In genomic region chr17:67111327-67111726, GRCh38 we compare ENCODE assay signal across 24 cellular contexts.
"Had no signal": no experiment of that assay in that cellular context is flagged by ENCODE, and none has a peak within 500 bp of the region (broad histone marks: within the 10 kb centered on the region; RNA-seq: fewer than 3 reads in every experiment).

No MANE protein-coding gene starts in this region.

- H3K27me3 Mint-ChIP-seq: memory B cell; naive thymus-derived CD4-positive, alpha-beta T cell; natural killer cell treated with Interleukin-12 subunit alpha and Interleukin-12 subunit beta and Interleukin-15 and Interleukin-18, amount 100 ng/mL, for 72 hours; progenitor cell of endocrine pancreas; stimulated activated naive B cell treated with anti-CD40 and anti-IgM and Interleukin-4, amounts not matched to agents 10 μg/mL and 1 μg/mL and 100 μg/mL, for 72 hours had no signal

- H3K4me3 Mint-ChIP-seq: memory B cell; naive thymus-derived CD4-positive, alpha-beta T cell; natural killer cell treated with Interleukin-12 subunit alpha and Interleukin-12 subunit beta and Interleukin-15 and Interleukin-18, amount 100 ng/mL, for 72 hours; stimulated activated naive B cell treated with anti-CD40 and anti-IgM and Interleukin-4, amounts not matched to agents 10 μg/mL and 1 μg/mL and 100 μg/mL, for 72 hours had no signal

- H3K4me2 ChIP-seq: hepatocyte had no signal

- ATAC-seq: naive thymus-derived CD4-positive, alpha-beta T cell; natural killer cell treated with Interleukin-12 subunit alpha and Interleukin-12 subunit beta and Interleukin-15 and Interleukin-18, amount 100 ng/mL, for 72 hours; stimulated activated naive B cell treated with anti-CD40 and anti-IgM and Interleukin-4, amounts not matched to agents 10 μg/mL and 1 μg/mL and 100 μg/mL, for 72 hours; stimulated activated naive CD8-positive, alpha-beta T cell treated with anti-CD3 and anti-CD28 coated beads, Interleukin-15, Interleukin-2, amounts not matched to agents 100 U/mL and 50 U/mL, for 24 hours had no signal

- H2AFZ ChIP-seq: hepatocyte had no signal

- H3K27ac ChIP-seq: hepatocyte, left ventricle myocardium inferior, ovary, right atrium auricular region, right lobe of liver, skin epidermis, stomach, testis, thyroid gland, transverse colon, upper lobe of left lung had no signal

- H3K4me3 ChIP-seq: hepatocyte, left ventricle myocardium inferior, lung, ovary, right atrium auricular region, right lobe of liver, skin epidermis, stomach, testis, thyroid gland, transverse colon, upper lobe of left lung had no signal

- H3K27me3 ChIP-seq: hepatocyte, ovary, right atrium auricular region, right lobe of liver, stomach, testis, thyroid gland, transverse colon, upper lobe of left lung had no signal

- H3K27ac Mint-ChIP-seq: natural killer cell treated with Interleukin-12 subunit alpha and Interleukin-12 subunit beta and Interleukin-15 and Interleukin-18, amount 100 ng/mL, for 72 hours; progenitor cell of endocrine pancreas; stimulated activated naive B cell treated with anti-CD40 and anti-IgM and Interleukin-4, amounts not matched to agents 10 μg/mL and 1 μg/mL and 100 μg/mL, for 72 hours had no signal

- H3K4me1 ChIP-seq: right lobe of liver, stomach, testis, transverse colon had no signal

- H3K4me1 Mint-ChIP-seq: memory B cell; stimulated activated naive B cell treated with anti-CD40 and anti-IgM and Interleukin-4, amounts not matched to agents 10 μg/mL and 1 μg/mL and 100 μg/mL, for 72 hours had no signal

- DNase-seq: islet precursor cell; left ventricle myocardium inferior; naive thymus-derived CD4-positive, alpha-beta T cell; ovary; right lobe of liver; stimulated activated CD4-positive, alpha-beta T cell treated with anti-CD3 and anti-CD28 coated beads, Interleukin-12 subunit alpha, Interleukin-12 subunit beta, amount 100 ng/mL, for 4 hours; stimulated activated CD4-positive, alpha-beta T cell treated with anti-CD3 and anti-CD28 coated beads, Interleukin-15, amount 100 ng/mL, for 24 hours; stimulated activated CD4-positive, alpha-beta T cell treated with anti-CD3 and anti-CD28 coated beads, Interleukin-2, amount 100 ng/mL, for 24 hours; stimulated activated CD4-positive, alpha-beta T cell treated with anti-CD3 and anti-CD28 coated beads, Interleukin-4, amount 100 ng/mL, for 1 hour; stimulated activated naive B cell treated with anti-CD40 and anti-IgM and Interleukin-4, amounts not matched to agents 10 μg/mL and 1 μg/mL and 100 μg/mL, for 72 hours; stimulated activated naive CD8-positive, alpha-beta T cell treated with anti-CD3 and anti-CD28 coated beads, Interleukin-15, Interleukin-2, amounts not matched to agents 100 U/mL and 50 U/mL, for 24 hours; stomach; testis; thyroid gland; transverse colon; upper lobe of left lung had no signal

- FAIRE-seq: urothelium cell line had no signal

- H3K9me3 ChIP-seq: ovary, right lobe of liver, testis, thyroid gland had no signal

- H3K36me3 ChIP-seq: ovary had no signal
